In genomic region chr12:123936956-123937706, GRCh38 we compare ENCODE assay signal across 13 cellular contexts. TPM values are rescaled to one million over a fixed set of nuclear protein-coding genes. Genes with fewer than 3 reads are reported as not detected.
A peak's percentile ranks its signal among the peaks of the same experiment; 100 is the strongest.
DNase-seq lines count a peak whose midpoint lies in the region; ATAC-seq, FAIRE-seq and TF ChIP-seq lines count a peak whose summit lies in the region.
"Had no signal": no experiment of that assay in that cellular context is flagged by ENCODE, and none has a peak within 500 bp of the region (broad histone marks: within the 10 kb centered on the region; RNA-seq: fewer than 3 reads in every experiment).

No MANE protein-coding gene starts in this region.

- H3K36me3 ChIP-seq in KOPT-K1 (ENCODE audit: insufficient read depth, low read length) (peaks cover 28% of the 10 kb centered on the region; the same call in 1 of the 2 replicates), HepG2 (replicated peaks in 1 of 2; ENCODE audit: control insufficient read depth in 1 of 2, insufficient read depth in 2 of 2, low read length in 2 of 2) (peaks cover 0 to 5% of the 10 kb centered on the region in 2 experiments; a peak in 1 of 5 replicates)

- in situ Hi-C loops in HepG2 (cut with HindIII; ENCODE audit: extremely low pct_ligation_motif_present, low pct_unique_long_range_greater_than_20kb): no loop called here

- H3K4me1 Mint-ChIP-seq in CD4-positive, alpha-beta T cell (ENCODE audit: low read depth): peaks cover 34% of the 10 kb centered on the region
- peaks cover 36% of the 10 kb centered on the region for H3K4me1 Mint-ChIP-seq in activated naive CD8-positive, alpha-beta T cell treated with anti-CD3 and anti-CD28 coated beads, Interleukin-2, amount 50 U/mL, for 24 hours

- no peaks in the 10 kb centered on the region for H3K79me2 ChIP-seq in HepG2 (ENCODE audit: insufficient read depth, low read length)

- TF ChIP-seq RAD21 in HepG2 (CRISPR knock-in tag; IDR thresholded peaks at IDR 0.05): no peak

- peaks cover 3% of the 10 kb centered on the region for H3K9me3 ChIP-seq in CD4-positive, alpha-beta T cell (ENCODE audit: control insufficient read depth, low read length)
- H3K9me3 ChIP-seq in KOPT-K1 (ENCODE audit: insufficient read depth, low read length, poor library complexity, severe bottlenecking) (no peaks in the 10 kb centered on the region), HepG2 (ENCODE audit: low read length) (no peaks in the 10 kb centered on the region)
- H3K9me3 ChIP-seq: psoas muscle had no signal

- no peak for TF ChIP-seq CTCF in CD4-positive, alpha-beta T cell (IDR thresholded peaks at IDR 0.05)
- TF ChIP-seq CTCF in HepG2 (CRISPR knock-in tag; IDR thresholded peaks at IDR 0.05): no peak

- peaks cover 34% of the 10 kb centered on the region for H3K36me3 Mint-ChIP-seq in CD4-positive, alpha-beta T cell (ENCODE audit: low read depth)
- peaks cover 5% of the 10 kb centered on the region for H3K36me3 Mint-ChIP-seq in activated naive CD8-positive, alpha-beta T cell treated with anti-CD3 and anti-CD28 coated beads, Interleukin-2, amount 50 U/mL, for 24 hours (ENCODE audit: low read depth)

- no peaks in the 10 kb centered on the region for H3K27me3 ChIP-seq in CD4-positive, alpha-beta T cell (ENCODE audit: control insufficient read depth, insufficient read depth, low read length)
- no peaks in the 10 kb centered on the region; a peak in 1 of 5 replicates for H3K27me3 ChIP-seq in HepG2 (ENCODE audit: control insufficient read depth in 1 of 2, insufficient read depth in 2 of 2, low read length in 2 of 2)

- H2AFZ ChIP-seq in HepG2 (ENCODE audit: low read length): no peak overlapping the region
- H2AFZ ChIP-seq: GM23338 had no signal

- FAIRE-seq in HepG2 (lab: Jason Lieb, UNC): no peak

- WGBS in HepG2 (ENCODE audit: low lambda C conversion rate): 95% methylated on average over 40 of the region's 46 CpGs

- H3K4me3 Mint-ChIP-seq in CD4-positive, alpha-beta T cell: peak overlapping the region; percentile 66
- H3K4me3 Mint-ChIP-seq in activated naive CD8-positive, alpha-beta T cell treated with anti-CD3 and anti-CD28 coated beads, Interleukin-2, amount 50 U/mL, for 24 hours: peak overlapping the region; percentile 63
- H3K4me3 Mint-ChIP-seq: GM23338 had no signal

- no peaks in the 10 kb centered on the region for H4K20me1 ChIP-seq in HepG2 (ENCODE audit: insufficient read depth, low read length)

- no peak overlapping the region for H3K4me2 ChIP-seq in HepG2 (ENCODE audit: low read depth, low read length)
- H3K4me2 ChIP-seq: GM23338 had no signal

- H3K9me3 Mint-ChIP-seq in CD4-positive, alpha-beta T cell: no peaks in the 10 kb centered on the region
- H3K9me3 Mint-ChIP-seq in activated naive CD8-positive, alpha-beta T cell treated with anti-CD3 and anti-CD28 coated beads, Interleukin-2, amount 50 U/mL, for 24 hours: no peaks in the 10 kb centered on the region

- no peak for TF ChIP-seq EP300 in HepG2 (IDR thresholded peaks at IDR 0.05; ENCODE audit: low read depth in 2 of 2, low read length in 2 of 2)
- TF ChIP-seq EP300 in HepG2 (CRISPR knock-in tag; IDR thresholded peaks at IDR 0.05; ENCODE audit: borderline replicate concordance): no peak

- BruUV-seq in HepG2 (replicated peaks; lab: Mats Ljungman, UMichigan): no TSS peak

- no peak for TF ChIP-seq POLR2A in HepG2 (IDR thresholded peaks at IDR 0.05; ENCODE audit: insufficient read depth in 1 of 2, low read depth in 2 of 2, low read length in 2 of 2)

- no peak overlapping the region for H3K4me3 ChIP-seq in HepG2 (replicated peaks in 1 of 3; ENCODE audit: insufficient read depth in 1 of 3, low read depth in 2 of 3, low read length in 3 of 3)
- H3K4me3 ChIP-seq: GM23338, psoas muscle had no signal

- H3K27ac ChIP-seq in CD4-positive, alpha-beta T cell (ENCODE audit: low read depth, low read length): peak overlapping the region; percentile 57
- H3K27ac ChIP-seq in KOPT-K1 (ENCODE audit: low read depth, low read length, poor library complexity, severe bottlenecking) (peak overlapping the region; percentile 77), HepG2 (ENCODE audit: extremely low read length, insufficient read depth, low read length) (no peak overlapping the region)
- H3K27ac ChIP-seq: C4-2B, psoas muscle had no signal

- POLR2A ChIA-PET in CD4-positive, alpha-beta T cell (lab: Charles Lee): interaction anchor here (0.7 to 1.7 kb wide), 6 partner anchors 10 to 36 kb away, joined by 3 to 7 read pairs (median 4); partner anchors contain the start of genes CCDC92 and ZNF664
- POLR2A ChIA-PET in HepG2 (lab: Yijun Ruan, JAX): no interaction called here

- no peak for DNase-seq in CD4-positive, alpha-beta T cell
- DNase-seq in activated naive CD8-positive, alpha-beta T cell treated with anti-CD3 and anti-CD28 coated beads, Interleukin-2, amount 50 U/mL, for 24 hours: no peak
- peak; percentile 73 for DNase-seq in posterior vena cava (ENCODE audit: low spot score)
- no peak for DNase-seq in AG20443 (ENCODE audit: low spot score)
- DNase-seq in ecto neural progenitor cell (ENCODE audit: low spot score): no peak
- DNase-seq in HepG2 (ENCODE audit: low spot score): no peak
- DNase-seq: Kasumi-1, NCI-H1436 treated with DMSO at 0.1 percent for 48 hours, NCI-H446 treated with DMSO at 0.1 percent for 48 hours, psoas muscle had no signal

- no peaks in the 10 kb centered on the region for H3K4me1 ChIP-seq in HepG2 (ENCODE audit: insufficient read depth, low read length)
- H3K4me1 ChIP-seq: psoas muscle had no signal

- CTCF ChIA-PET in CD4-positive, alpha-beta T cell (lab: Charles Lee): no interaction called here
- CTCF ChIA-PET in HepG2 (lab: Yijun Ruan, JAX; ENCODE audit: low intra/inter-chr PET ratio, low total read pairs): no interaction called here

- no peak overlapping the region for H3K9ac ChIP-seq in HepG2 (ENCODE audit: insufficient read depth, low read depth, low read length)

- ATAC-seq in CD4-positive, alpha-beta T cell (ENCODE audit: poor library complexity): no peak
- no peak for ATAC-seq in activated naive CD8-positive, alpha-beta T cell treated with anti-CD3 and anti-CD28 coated beads, Interleukin-2, amount 50 U/mL, for 24 hours
- no peak for ATAC-seq in HepG2
- ATAC-seq: GM23338, psoas muscle had no signal

- peak overlapping the region; percentile 87 for H3K27ac Mint-ChIP-seq in CD4-positive, alpha-beta T cell
- peak overlapping the region; percentile 74 for H3K27ac Mint-ChIP-seq in activated naive CD8-positive, alpha-beta T cell treated with anti-CD3 and anti-CD28 coated beads, Interleukin-2, amount 50 U/mL, for 24 hours
- H3K27ac Mint-ChIP-seq: GM23338 had no signal

- no peaks in the 10 kb centered on the region for H3K27me3 Mint-ChIP-seq in CD4-positive, alpha-beta T cell
- H3K27me3 Mint-ChIP-seq in activated naive CD8-positive, alpha-beta T cell treated with anti-CD3 and anti-CD28 coated beads, Interleukin-2, amount 50 U/mL, for 24 hours: peaks cover 2% of the 10 kb centered on the region

- intact Hi-C loops in CD4-positive, alpha-beta T cell (cut with DNase I, micrococcal nuclease): no loop called here
- intact Hi-C loops in posterior vena cava (cut with DNase I): no loop called here
- intact Hi-C loops in HepG2 (cut with micrococcal nuclease; ENCODE audit: unreplicated experiment): no loop called here

RNA-seq across cellular contexts. Expression of gene CCDC92, which starts 35.5 kb away (rescaled TPM):
- 10 to 100 TPM; 11.5 to 12.7 TPM for total RNA-seq in CD4-positive, alpha-beta T cell
- total RNA-seq in posterior vena cava (10 to 100 TPM; 37.4 to 52.3 TPM), HepG2 (2016; rRNA removed; fragmentation: Illumina TruSeq; extraction: Trizol) (4.6 and 5.4 TPM in 2 replicates)
- 6.8 and 8.3 TPM in 2 replicates for total RNA-seq in HepG2 (2016; cell fraction: cytosol; rRNA removed; fragmentation: Illumina TruSeq; extraction: Trizol; ENCODE audit: low read depth)
- 3.3 and 3.9 TPM in 2 replicates for total RNA-seq in HepG2 (2016; cell fraction: insoluble cytoplasmic fraction; rRNA removed; fragmentation: Illumina TruSeq; extraction: Trizol)
- total RNA-seq in HepG2 (2016; cell fraction: membrane; rRNA removed; fragmentation: Illumina TruSeq; extraction: Trizol): 15.8 and 17.8 TPM in 2 replicates
- total RNA-seq in HepG2 (2016; cell fraction: nucleus; rRNA removed; fragmentation: Illumina TruSeq; extraction: Trizol): 5.2 and 5.7 TPM in 2 replicates
- polyA plus RNA-seq in HepG2 (2011; rRNA removed): 14.7 and 17.0 TPM in 2 replicates
- polyA plus RNA-seq in HepG2 (2011; cell fraction: cytosol; rRNA removed): 12.2 and 12.3 TPM in 2 replicates
- 19.1 and 22.3 TPM in 2 replicates for polyA plus RNA-seq in HepG2 (2011; cell fraction: nucleus; rRNA removed)
- polyA plus RNA-seq in HepG2 (2012): 19.7 and 20.6 TPM in 2 replicates
- 46.0 and 49.0 TPM in 2 replicates for polyA plus RNA-seq in HepG2 (2016; cell fraction: cytosol; fragmentation: Illumina TruSeq; extraction: Trizol; ENCODE audit: low read depth)
- polyA plus RNA-seq in HepG2 (2016; cell fraction: insoluble cytoplasmic fraction; fragmentation: Illumina TruSeq; extraction: Trizol; ENCODE audit: low read depth): 12.2 and 19.6 TPM in 2 replicates
- 66.4 and 70.7 TPM in 2 replicates for polyA plus RNA-seq in HepG2 (2016; cell fraction: membrane; fragmentation: Illumina TruSeq; extraction: Trizol; ENCODE audit: low read depth)
- 21.7 and 23.0 TPM in 2 replicates for polyA plus RNA-seq in HepG2 (2016; cell fraction: nucleus; fragmentation: Illumina TruSeq; extraction: Trizol; ENCODE audit: insufficient read depth, low read depth)
- 4.1 and 12.5 TPM in 2 replicates for polyA minus RNA-seq in HepG2 (2011; rRNA and poly(A)+ RNA removed; ENCODE audit: low replicate concordance)
- 4.6 and 5.2 TPM in 2 replicates for polyA minus RNA-seq in HepG2 (2011; cell fraction: cytosol; rRNA and poly(A)+ RNA removed)
- 14.3 and 19.6 TPM in 2 replicates for polyA minus RNA-seq in HepG2 (2011; cell fraction: nucleus; rRNA and poly(A)+ RNA removed)

RNA-seq across cellular contexts. Expression of gene ZNF664, which starts 35.9 kb away (rescaled TPM):
- 10 to 100 TPM; 13.4 to 19.0 TPM for total RNA-seq in CD4-positive, alpha-beta T cell
- total RNA-seq in posterior vena cava (10 to 100 TPM; 55.1 to 56.4 TPM), HepG2 (2016; rRNA removed; fragmentation: Illumina TruSeq; extraction: Trizol) (56.5 and 109 TPM in 2 replicates)
- total RNA-seq in HepG2 (2016; cell fraction: cytosol; rRNA removed; fragmentation: Illumina TruSeq; extraction: Trizol; ENCODE audit: low read depth): 17.1 and 19.6 TPM in 2 replicates
- total RNA-seq in HepG2 (2016; cell fraction: insoluble cytoplasmic fraction; rRNA removed; fragmentation: Illumina TruSeq; extraction: Trizol): 63.9 and 99.8 TPM in 2 replicates
- 84.3 and 86.0 TPM in 2 replicates for total RNA-seq in HepG2 (2016; cell fraction: membrane; rRNA removed; fragmentation: Illumina TruSeq; extraction: Trizol)
- total RNA-seq in HepG2 (2016; cell fraction: nucleus; rRNA removed; fragmentation: Illumina TruSeq; extraction: Trizol): 64.5 and 64.7 TPM in 2 replicates
- 43.9 and 46.1 TPM in 2 replicates for polyA plus RNA-seq in HepG2 (2011; rRNA removed)
- polyA plus RNA-seq in HepG2 (2011; cell fraction: cytosol; rRNA removed): 25.5 and 35.4 TPM in 2 replicates
- 44.8 and 58.7 TPM in 2 replicates for polyA plus RNA-seq in HepG2 (2011; cell fraction: nucleus; rRNA removed)
- polyA plus RNA-seq in HepG2 (2012): 43.4 and 52.1 TPM in 2 replicates
- polyA plus RNA-seq in HepG2 (2016; cell fraction: cytosol; fragmentation: Illumina TruSeq; extraction: Trizol; ENCODE audit: low read depth): 20.6 and 23.0 TPM in 2 replicates
- polyA plus RNA-seq in HepG2 (2016; cell fraction: insoluble cytoplasmic fraction; fragmentation: Illumina TruSeq; extraction: Trizol; ENCODE audit: low read depth): 101 and 102 TPM in 2 replicates
- 67.1 and 72.2 TPM in 2 replicates for polyA plus RNA-seq in HepG2 (2016; cell fraction: membrane; fragmentation: Illumina TruSeq; extraction: Trizol; ENCODE audit: low read depth)
- polyA plus RNA-seq in HepG2 (2016; cell fraction: nucleus; fragmentation: Illumina TruSeq; extraction: Trizol; ENCODE audit: insufficient read depth, low read depth): 80.2 and 81.9 TPM in 2 replicates
- 36.2 and 75.5 TPM in 2 replicates for polyA minus RNA-seq in HepG2 (2011; rRNA and poly(A)+ RNA removed; ENCODE audit: low replicate concordance)
- 24.4 and 29.4 TPM in 2 replicates for polyA minus RNA-seq in HepG2 (2011; cell fraction: cytosol; rRNA and poly(A)+ RNA removed)
- 53.6 and 59.6 TPM in 2 replicates for polyA minus RNA-seq in HepG2 (2011; cell fraction: nucleus; rRNA and poly(A)+ RNA removed)
